Comparison of ENCODE assay signal across 28 cellular contexts in the genomic region with DNA sequence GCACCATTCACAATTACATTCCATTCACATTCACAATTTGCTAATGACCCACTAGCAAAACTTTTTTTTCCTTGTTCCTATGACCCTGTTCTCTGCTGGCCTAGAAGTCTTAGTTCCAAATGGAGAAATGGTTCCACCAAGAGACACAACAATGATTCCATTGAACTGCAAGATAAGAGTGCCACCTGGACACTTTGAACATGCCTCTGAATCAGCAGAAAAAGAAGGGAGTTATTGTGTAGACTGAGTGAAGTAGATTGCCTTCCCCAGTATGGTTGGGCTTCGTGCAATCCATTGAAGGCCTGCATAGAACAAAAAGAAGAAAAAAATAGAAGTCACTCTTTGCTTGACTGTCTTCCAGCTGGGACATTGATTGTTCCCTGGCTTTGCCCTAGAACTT.
"Had no signal": no experiment of that assay in that cellular context is flagged by ENCODE, and none has a peak within 500 bp of the region (broad histone marks: within the 10 kb centered on the region; RNA-seq: fewer than 3 reads in every experiment).

No MANE protein-coding gene starts in this region.

- ATAC-seq: effector memory CD8-positive, alpha-beta T cell; esophagus mucosa; foreskin keratinocyte; gastrocnemius medialis; gastroesophageal sphincter; heart left ventricle; heart right ventricle had no signal

- DNase-seq: colonic mucosa; cortex of kidney; dermis blood vessel endothelial cell; dorsolateral prefrontal cortex; effector CD4-positive, alpha-beta T cell; effector CD8-positive, alpha-beta T cell; effector memory CD4-positive, alpha-beta T cell; effector memory CD8-positive, alpha-beta T cell; endodermal cell; erythroblast; esophagus squamous epithelium; foreskin fibroblast; foreskin keratinocyte; foreskin melanocyte; gastrocnemius medialis; glutamatergic neuron; head of caudate nucleus; heart left ventricle; heart right ventricle had no signal

- H3K36me3 ChIP-seq: colonic mucosa, esophagus muscularis mucosa, esophagus squamous epithelium, gastrocnemius medialis, gastroesophageal sphincter, heart left ventricle, heart right ventricle had no signal

- H3K27ac ChIP-seq: colonic mucosa, coronary artery, dorsolateral prefrontal cortex, epithelial cell of prostate, esophagus muscularis mucosa, esophagus squamous epithelium, foreskin keratinocyte, gastrocnemius medialis, gastroesophageal sphincter, heart left ventricle, heart right ventricle had no signal

- H3K4me3 ChIP-seq: colonic mucosa, coronary artery, dorsolateral prefrontal cortex, esophagus muscularis mucosa, esophagus squamous epithelium, gastrocnemius medialis, gastroesophageal sphincter, heart left ventricle, heart right ventricle had no signal

- FAIRE-seq: colon, endometrium, endothelial cell of umbilical vein, frontal cortex had no signal

- H3K4me1 ChIP-seq: colonic mucosa, esophagus muscularis mucosa, esophagus squamous epithelium, foreskin keratinocyte, gastrocnemius medialis, gastroesophageal sphincter, heart left ventricle, heart right ventricle had no signal

- H3K9me3 ChIP-seq: colonic mucosa, esophagus muscularis mucosa, esophagus squamous epithelium, gastrocnemius medialis, gastroesophageal sphincter, heart right ventricle had no signal

- H3K27me3 ChIP-seq: colonic mucosa, esophagus muscularis mucosa, esophagus squamous epithelium, foreskin keratinocyte, gastrocnemius medialis, gastroesophageal sphincter, heart left ventricle, heart right ventricle had no signal
